In the genomic region with DNA sequence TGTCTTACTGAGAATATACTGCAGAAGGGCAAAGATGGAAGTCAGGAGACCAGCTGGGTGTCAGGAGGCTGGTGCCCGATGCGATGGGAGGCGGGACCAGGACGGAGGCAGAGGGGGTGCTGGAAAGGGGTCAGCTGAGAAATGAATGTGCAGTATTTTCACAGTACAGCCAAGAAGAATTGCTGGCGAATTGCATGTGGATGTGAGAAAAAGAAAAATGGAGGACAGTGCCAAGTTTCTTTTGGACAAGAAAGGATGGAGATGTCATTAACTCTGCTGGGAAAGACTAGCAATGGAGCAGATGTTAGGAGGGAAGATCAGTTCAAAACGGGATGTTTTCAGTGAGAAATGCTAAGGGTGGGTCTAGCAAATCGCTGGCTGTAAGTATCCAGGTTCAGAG, we compare ENCODE assay signal across 13 cellular contexts.
"Had no signal": no experiment of that assay in that cellular context is flagged by ENCODE, and none has a peak within 500 bp of the region (broad histone marks: within the 10 kb centered on the region; RNA-seq: fewer than 3 reads in every experiment).

No MANE protein-coding gene starts in this region.

- H3K27me3 Mint-ChIP-seq: activated CD4-positive, alpha-beta T cell treated with anti-CD3 and anti-CD28 coated beads, Interleukin-2, amount 10 ng/mL, durations not matched to agents 24 days and 14 days; type B pancreatic cell had no signal

- H3K9me3 ChIP-seq: pancreas had no signal

- H3K9me3 Mint-ChIP-seq: immature natural killer cell had no signal

- H3K36me3 ChIP-seq: pancreas had no signal

- H3K27me3 ChIP-seq: pancreas had no signal

- H3K27ac ChIP-seq: pancreas had no signal

- H3K4me3 ChIP-seq: lung, pancreas had no signal

- H3K4me3 Mint-ChIP-seq: activated CD4-positive, alpha-beta T cell treated with anti-CD3 and anti-CD28 coated beads, Interleukin-2, amount 10 ng/mL, durations not matched to agents 24 days and 14 days; activated CD8-positive, alpha-beta T cell treated with anti-CD3 and anti-CD28 coated beads, Interleukin-2, amount 10 ng/mL, durations not matched to agents 7 days and 5 days; immature natural killer cell; type B pancreatic cell had no signal

- H3K27ac Mint-ChIP-seq: activated CD4-positive, alpha-beta T cell treated with anti-CD3 and anti-CD28 coated beads, Interleukin-2, amount 10 ng/mL, durations not matched to agents 24 days and 14 days; activated CD8-positive, alpha-beta T cell treated with anti-CD3 and anti-CD28 coated beads, Interleukin-2, amount 10 ng/mL, durations not matched to agents 7 days and 5 days; immature natural killer cell; type B pancreatic cell had no signal

- H3K36me3 Mint-ChIP-seq: type B pancreatic cell had no signal

- H3K4me1 ChIP-seq: pancreas had no signal

- ATAC-seq: activated CD8-positive, alpha-beta T cell treated with anti-CD3 and anti-CD28 coated beads, Interleukin-2, amount 10 ng/mL, durations not matched to agents 7 days and 5 days had no signal

- DNase-seq: activated CD4-positive, alpha-beta T cell treated with anti-CD3 and anti-CD28 coated beads, Interleukin-2, amount 10 ng/mL, durations not matched to agents 24 days and 14 days; activated CD4-positive, CD25-positive, alpha-beta regulatory T cell; activated CD8-positive, alpha-beta memory T cell treated with anti-CD3 and anti-CD28 coated beads, Interleukin-2, amount 50 U/mL, for 4 hours; activated CD8-positive, alpha-beta T cell treated with anti-CD3 and anti-CD28 coated beads, Interleukin-2, amount 10 ng/mL, durations not matched to agents 7 days and 5 days; erythroblast; glutamatergic neuron; immature natural killer cell; stimulated activated CD4-positive, alpha-beta T cell treated with anti-CD3 and anti-CD28 coated beads, Interleukin-15, amount 100 ng/mL, for 24 hours; stimulated activated CD4-positive, alpha-beta T cell treated with anti-CD3 and anti-CD28 coated beads, Interleukin-4, amount 100 ng/mL, for 24 hours; stimulated activated naive CD4-positive, alpha-beta T cell had no signal
